ENCODE assay signal across 23 cellular contexts in the genomic region with DNA sequence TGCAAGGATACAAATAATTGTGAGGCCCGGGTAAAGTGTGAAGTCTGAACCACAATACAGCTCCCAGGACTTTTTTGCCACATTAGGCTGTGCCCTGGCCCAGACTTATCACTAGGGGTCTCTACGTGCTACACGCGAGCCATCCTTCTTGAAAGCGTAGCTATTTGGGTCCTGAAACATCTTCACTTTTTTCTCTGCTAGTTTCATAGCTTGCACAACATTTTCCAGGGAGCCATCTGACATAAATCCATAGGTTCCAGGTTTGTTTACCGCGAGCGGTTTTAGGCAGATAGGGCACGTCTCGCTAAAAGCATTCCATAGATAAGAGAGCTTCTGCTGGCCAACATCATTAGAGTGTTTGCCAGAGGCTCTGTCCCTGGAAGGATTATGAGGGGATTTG.
DNase-seq lines count a peak whose midpoint lies in the region; ATAC-seq and TF ChIP-seq lines count a peak whose summit lies in the region.
"Had no signal": no experiment of that assay in that cellular context is flagged by ENCODE, and none has a peak within 500 bp of the region (broad histone marks: within the 10 kb centered on the region; RNA-seq: fewer than 3 reads in every experiment).

No MANE protein-coding gene starts in this region.

- H3K4me3 ChIP-seq in left ventricle myocardium inferior, result no peak overlapping the region
- no peak overlapping the region for H3K4me3 ChIP-seq in stomach smooth muscle (ENCODE audit: low read length in 2 of 2)
- H3K4me3 ChIP-seq: lung, psoas muscle had no signal

- intact Hi-C loops in left ventricle myocardium inferior (cut with micrococcal nuclease), result no loop called here
- intact Hi-C loops in left ventricle myocardium superior (cut with micrococcal nuclease), result no loop called here

- H3K27me3 ChIP-seq in left ventricle myocardium inferior (ENCODE audit: low read depth), result no peaks in the 10 kb centered on the region
- no peaks in the 10 kb centered on the region for H3K27me3 ChIP-seq in stomach smooth muscle (ENCODE audit: control insufficient read depth in 1 of 2, insufficient read depth in 2 of 2, low read length in 2 of 2)

- no peak overlapping the region for H3K4me3 Mint-ChIP-seq in effector memory CD8-positive, alpha-beta T cell
- H3K4me3 Mint-ChIP-seq: activated CD4-positive, alpha-beta memory T cell treated with anti-CD3 and anti-CD28 coated beads, Interleukin-2, amount 10 ng/mL, durations not matched to agents 7 days and 5 days; activated naive CD4-positive, alpha-beta T cell treated with anti-CD3 and anti-CD28 coated beads, Interleukin-2, amount 10 ng/mL, durations not matched to agents 7 days and 5 days; central memory CD8-positive, alpha-beta T cell had no signal

- H3K9ac ChIP-seq in stomach smooth muscle (ENCODE audit: low read length in 2 of 2), result no peak overlapping the region

- no peaks in the 10 kb centered on the region for H3K36me3 ChIP-seq in left ventricle myocardium inferior
- H3K36me3 ChIP-seq in stomach smooth muscle (ENCODE audit: control insufficient read depth in 2 of 2, insufficient read depth in 2 of 2, low read length in 2 of 2), result no peaks in the 10 kb centered on the region

- H3K9me3 ChIP-seq in left ventricle myocardium inferior (replicated peaks), result no peaks in the 10 kb centered on the region
- no peaks in the 10 kb centered on the region for H3K9me3 ChIP-seq in stomach smooth muscle (ENCODE audit: control insufficient read depth in 2 of 2, low read length in 2 of 2)
- H3K9me3 ChIP-seq: psoas muscle had no signal

- no peaks in the 10 kb centered on the region for H3K9me3 Mint-ChIP-seq in effector memory CD8-positive, alpha-beta T cell
- H3K9me3 Mint-ChIP-seq: activated CD4-positive, alpha-beta memory T cell treated with anti-CD3 and anti-CD28 coated beads, Interleukin-2, amount 10 ng/mL, durations not matched to agents 7 days and 5 days; activated naive CD4-positive, alpha-beta T cell treated with anti-CD3 and anti-CD28 coated beads, Interleukin-2, amount 10 ng/mL, durations not matched to agents 7 days and 5 days; central memory CD8-positive, alpha-beta T cell had no signal

- H3K4me1 Mint-ChIP-seq in effector memory CD8-positive, alpha-beta T cell (ENCODE audit: low read depth in 2 of 2), result no peaks in the 10 kb centered on the region
- H3K4me1 Mint-ChIP-seq: activated CD4-positive, alpha-beta memory T cell treated with anti-CD3 and anti-CD28 coated beads, Interleukin-2, amount 10 ng/mL, durations not matched to agents 7 days and 5 days; activated naive CD4-positive, alpha-beta T cell treated with anti-CD3 and anti-CD28 coated beads, Interleukin-2, amount 10 ng/mL, durations not matched to agents 7 days and 5 days; central memory CD8-positive, alpha-beta T cell had no signal

- H3K27ac ChIP-seq in left ventricle myocardium inferior (replicated peaks) (no peak overlapping the region), stomach smooth muscle (ENCODE audit: low read length) (peak overlapping the region; percentile 62)
- H3K27ac ChIP-seq: psoas muscle had no signal

- DNase-seq in left ventricle myocardium inferior (no peak), left ventricle myocardium superior (no peak), left kidney (ENCODE audit: low read depth, low spot score) (peak; percentile 41), activated T-cell treated with anti-CD3 and anti-CD28 coated beads for 4 hours (no peak), DMS 273 treated with DMSO at 0.1 percent for 48 hours (lab: John Stamatoyannopoulos, UW) (no peak)
- no peak for DNase-seq in effector memory CD8-positive, alpha-beta T cell
- DNase-seq: activated CD4-positive, alpha-beta memory T cell treated with anti-CD3 and anti-CD28 coated beads, Interleukin-2, amount 10 ng/mL, durations not matched to agents 7 days and 5 days; activated CD4-positive, CD25-positive, alpha-beta regulatory T cell; activated naive CD4-positive, alpha-beta T cell treated with anti-CD3 and anti-CD28 coated beads, Interleukin-2, amount 10 ng/mL, durations not matched to agents 7 days and 5 days; activated T-cell treated with anti-CD3 and anti-CD28 coated beads, Interleukin-2, amount 50 U/mL, for 48 hours; aorta; DMS53; Karpas-422; NCI-H1105 treated with DMSO at 0.1 percent for 48 hours; NCI-H2171; NCI-H69; psoas muscle had no signal

- H3K4me1 ChIP-seq in left ventricle myocardium inferior, result peaks cover 19% of the 10 kb centered on the region
- peaks cover 15% of the 10 kb centered on the region for H3K4me1 ChIP-seq in stomach smooth muscle (ENCODE audit: control insufficient read depth, insufficient read depth, low read length)
- H3K4me1 ChIP-seq: psoas muscle had no signal

- H3K36me3 Mint-ChIP-seq in effector memory CD8-positive, alpha-beta T cell (ENCODE audit: insufficient read depth), result no peaks in the 10 kb centered on the region
- H3K36me3 Mint-ChIP-seq: activated naive CD4-positive, alpha-beta T cell treated with anti-CD3 and anti-CD28 coated beads, Interleukin-2, amount 10 ng/mL, durations not matched to agents 7 days and 5 days; CD14-positive monocyte had no signal

- no peak for ATAC-seq in left ventricle myocardium superior
- ATAC-seq in SK-N-SH treated with all-trans-retinoic acid at 6 μM for 48 hours, result no peak
- no peak for ATAC-seq in effector memory CD8-positive, alpha-beta T cell (replicated peaks)
- ATAC-seq: esophagus mucosa had no signal

- peaks cover 11 to 23% of the 10 kb centered on the region in 2 donors for H3K27me3 Mint-ChIP-seq in effector memory CD8-positive, alpha-beta T cell

- peak; percentile 10 for TF ChIP-seq CTCF in left ventricle myocardium inferior (IDR thresholded peaks at IDR 0.05; ENCODE audit: borderline replicate concordance)

- no peak overlapping the region for H3K27ac Mint-ChIP-seq in effector memory CD8-positive, alpha-beta T cell
- H3K27ac Mint-ChIP-seq: activated CD4-positive, alpha-beta memory T cell treated with anti-CD3 and anti-CD28 coated beads, Interleukin-2, amount 10 ng/mL, durations not matched to agents 7 days and 5 days; activated naive CD4-positive, alpha-beta T cell treated with anti-CD3 and anti-CD28 coated beads, Interleukin-2, amount 10 ng/mL, durations not matched to agents 7 days and 5 days had no signal

TF ChIP-seq in SK-N-SH treated with all-trans-retinoic acid at 6 μM for 48 hours, 23 proteins besides CTCF, POLR2A, EP300 and RAD21 (continues in another document):
- TF ChIP-seq ZC3H10 (CRISPR knock-in tag; IDR thresholded peaks at IDR 0.05) (no peak), CSDC2 (CRISPR knock-in tag; IDR thresholded peaks at IDR 0.05) (0 out of 2 replicates have a peak, but pooled peaks have one; percentile 21), ZFP3 (CRISPR knock-in tag; IDR thresholded peaks at IDR 0.05) (peak; percentile 72; the same call in 1 of the 2 replicates), GLIS3 (CRISPR knock-in tag; IDR thresholded peaks at IDR 0.05) (0 out of 2 replicates have a peak, but pooled peaks have one; percentile 70), ZNF565 (CRISPR knock-in tag; conservative IDR thresholded peaks at IDR 0.05; ENCODE audit: low read depth) (no peak), TCF4 (CRISPR knock-in tag; IDR thresholded peaks at IDR 0.05; ENCODE audit: borderline replicate concordance) (peak; percentile 83; the same call in 1 of the 2 replicates), ZNF8 (CRISPR knock-in tag; IDR thresholded peaks at IDR 0.05) (no peak), PPARA (CRISPR knock-in tag; IDR thresholded peaks at IDR 0.05; ENCODE audit: borderline replicate concordance) (no peak), ZNF70 (CRISPR knock-in tag; IDR thresholded peaks at IDR 0.05) (no peak), ESRRG (CRISPR knock-in tag; IDR thresholded peaks at IDR 0.05) (peak; percentile 15; the same call in 1 of the 2 replicates), ZFP30 (CRISPR knock-in tag; IDR thresholded peaks at IDR 0.05) (no peak)
- TF ChIP-seq, protein P1, sequence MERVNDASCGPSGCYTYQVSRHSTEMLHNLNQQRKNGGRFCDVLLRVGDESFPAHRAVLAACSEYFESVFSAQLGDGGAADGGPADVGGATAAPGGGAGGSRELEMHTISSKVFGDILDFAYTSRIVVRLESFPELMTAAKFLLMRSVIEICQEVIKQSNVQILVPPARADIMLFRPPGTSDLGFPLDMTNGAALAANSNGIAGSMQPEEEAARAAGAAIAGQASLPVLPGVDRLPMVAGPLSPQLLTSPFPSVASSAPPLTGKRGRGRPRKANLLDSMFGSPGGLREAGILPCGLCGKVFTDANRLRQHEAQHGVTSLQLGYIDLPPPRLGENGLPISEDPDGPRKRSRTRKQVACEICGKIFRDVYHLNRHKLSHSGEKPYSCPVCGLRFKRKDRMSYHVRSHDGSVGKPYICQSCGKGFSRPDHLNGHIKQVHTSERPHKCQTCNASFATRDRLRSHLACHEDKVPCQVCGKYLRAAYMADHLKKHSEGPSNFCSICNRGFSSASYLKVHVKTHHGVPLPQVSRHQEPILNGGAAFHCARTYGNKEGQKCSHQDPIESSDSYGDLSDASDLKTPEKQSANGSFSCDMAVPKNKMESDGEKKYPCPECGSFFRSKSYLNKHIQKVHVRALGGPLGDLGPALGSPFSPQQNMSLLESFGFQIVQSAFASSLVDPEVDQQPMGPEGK (CRISPR knock-in tag; IDR thresholded peaks at IDR 0.05; ENCODE audit: borderline replicate concordance), result no peak
- TF ChIP-seq, protein P2, sequence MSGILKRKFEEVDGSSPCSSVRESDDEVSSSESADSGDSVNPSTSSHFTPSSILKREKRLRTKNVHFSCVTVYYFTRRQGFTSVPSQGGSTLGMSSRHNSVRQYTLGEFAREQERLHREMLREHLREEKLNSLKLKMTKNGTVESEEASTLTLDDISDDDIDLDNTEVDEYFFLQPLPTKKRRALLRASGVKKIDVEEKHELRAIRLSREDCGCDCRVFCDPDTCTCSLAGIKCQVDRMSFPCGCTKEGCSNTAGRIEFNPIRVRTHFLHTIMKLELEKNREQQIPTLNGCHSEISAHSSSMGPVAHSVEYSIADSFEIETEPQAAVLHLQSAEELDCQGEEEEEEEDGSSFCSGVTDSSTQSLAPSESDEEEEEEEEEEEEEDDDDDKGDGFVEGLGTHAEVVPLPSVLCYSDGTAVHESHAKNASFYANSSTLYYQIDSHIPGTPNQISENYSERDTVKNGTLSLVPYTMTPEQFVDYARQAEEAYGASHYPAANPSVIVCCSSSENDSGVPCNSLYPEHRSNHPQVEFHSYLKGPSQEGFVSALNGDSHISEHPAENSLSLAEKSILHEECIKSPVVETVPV (CRISPR knock-in tag; IDR thresholded peaks at IDR 0.05), result no peak
